Comparison of ENCODE assay signal across 8 cellular contexts in the genomic region with DNA sequence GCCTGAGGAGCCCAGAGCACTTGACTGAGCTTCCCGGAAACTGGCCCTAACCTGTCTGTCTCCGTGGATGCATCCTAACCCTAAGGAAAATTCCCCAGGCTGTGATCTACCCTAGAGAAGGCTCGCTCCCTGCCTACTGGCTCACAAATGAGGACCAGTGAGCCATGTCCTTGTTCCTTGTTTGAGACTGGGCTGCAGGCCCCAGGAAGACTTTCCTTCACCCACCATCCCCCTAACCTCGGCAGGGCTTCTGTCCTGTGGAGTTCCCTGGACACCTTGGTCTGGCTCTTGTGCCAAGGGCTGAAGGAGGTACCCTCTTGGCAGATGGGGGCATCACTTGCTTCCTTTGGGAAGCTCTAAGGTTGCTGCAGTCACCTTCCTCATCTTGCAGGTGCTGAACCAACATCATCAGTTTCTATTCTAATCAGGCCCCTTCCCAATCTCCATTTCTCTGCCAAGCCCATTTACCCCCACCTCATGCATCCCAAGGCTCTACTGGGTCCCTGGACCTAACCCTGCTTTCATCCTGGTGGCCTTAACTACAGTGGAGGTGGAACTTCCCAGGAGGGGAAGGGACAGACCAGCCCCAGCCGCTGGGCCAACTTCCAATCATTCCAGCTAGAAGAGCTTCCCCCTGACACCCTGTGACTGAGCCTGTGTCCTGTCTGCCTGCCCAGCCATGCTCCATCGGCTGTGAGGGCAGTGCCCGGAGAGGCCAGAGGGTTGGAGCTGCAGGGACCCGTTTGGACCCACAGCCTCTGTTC. TPM values are rescaled to one million over a fixed set of nuclear protein-coding genes. Genes with fewer than 3 reads are reported as not detected.
A peak's percentile ranks its signal among the peaks of the same experiment; 100 is the strongest.
DNase-seq lines count a peak whose midpoint lies in the region; ATAC-seq and TF ChIP-seq lines count a peak whose summit lies in the region.

No MANE protein-coding gene starts in this region.

- H3K27ac Mint-ChIP-seq in WTC11: peak overlapping the region; percentile 98; the same call in 1 of the 2 replicates

- no peak for ATAC-seq in WTC11
- ATAC-seq in GM21360 (IDR thresholded peaks at IDR 0.05; ENCODE audit: unreplicated experiment): no peak

- peaks cover 4% of the 10 kb centered on the region; the same call in 1 of the 2 replicates for H3K4me1 ChIP-seq in ES-I3 (ENCODE audit: insufficient read depth, low read length)
- peaks cover 25% of the 10 kb centered on the region for H3K4me1 ChIP-seq in cardiac muscle cell (ENCODE audit: low read depth)
- peaks cover 4% of the 10 kb centered on the region for H3K4me1 ChIP-seq in rectal smooth muscle tissue (ENCODE audit: control insufficient read depth, insufficient read depth, low read length)

- peak overlapping the region; percentile 98; the same call in 1 of the 2 replicates for H3K9ac ChIP-seq in ES-I3 (ENCODE audit: low read depth, low read length)
- H3K9ac ChIP-seq in rectal smooth muscle tissue (ENCODE audit: low read length): no peak overlapping the region

- TF ChIP-seq CTCF in WTC11 (IDR thresholded peaks at IDR 0.05) (no peak), cardiac muscle cell (IDR thresholded peaks at IDR 0.05; ENCODE audit: low read depth, low read length) (no peak)

- no peak for DNase-seq in WTC11 (ENCODE audit: low spot score)
- no peak for DNase-seq in cardiac muscle cell (ENCODE audit: low read depth in 1 of 2, low spot score in 1 of 2)
- DNase-seq in NCI-H748 treated with DMSO at 0.1 percent for 48 hours (lab: John Stamatoyannopoulos, UW): no peak
- no peak for DNase-seq in glomerular visceral epithelial cell (ENCODE audit: extremely low spot score)
- no peak for DNase-seq in NCI-H82 (lab: John Stamatoyannopoulos, UW)

- peaks cover 3% of the 10 kb centered on the region for H3K27me3 Mint-ChIP-seq in WTC11 (ENCODE audit: low read depth)

- no peaks in the 10 kb centered on the region for H3K9me3 Mint-ChIP-seq in WTC11

- peaks cover 32% of the 10 kb centered on the region for H3K36me3 Mint-ChIP-seq in WTC11

- POLR2A ChIA-PET in WTC11 (lab: Charles Lee): interaction anchor here (0.6 to 1.2 kb wide), 12 partner anchors 12 to 127 kb away, joined by 3 to 12 read pairs (median 3); partner anchors contain the start of genes BCL7C, CFAP119, PHKG2 and ZNF629

- H3K36me3 ChIP-seq in ES-I3 (ENCODE audit: insufficient read depth, low read length) (peaks cover 6% of the 10 kb centered on the region), cardiac muscle cell (peaks cover 27% of the 10 kb centered on the region), rectal smooth muscle tissue (ENCODE audit: control insufficient read depth, insufficient read depth, low read length) (peaks cover 27% of the 10 kb centered on the region)

- no peaks in the 10 kb centered on the region for H3K27me3 ChIP-seq in cardiac muscle cell
- H3K27me3 ChIP-seq in rectal smooth muscle tissue (ENCODE audit: control insufficient read depth, insufficient read depth, low read length): no peaks in the 10 kb centered on the region

- CTCF ChIA-PET in WTC11 (lab: Charles Lee): interaction anchor here (0.5 to 1.5 kb wide), 6 partner anchors 23 to 168 kb away, joined by 3 to 8 read pairs (median 4); no protein-coding TSS in a partner anchor

- peak overlapping the region; percentile 91 for H3K4me3 Mint-ChIP-seq in WTC11

- H3K4me1 Mint-ChIP-seq in WTC11: peaks cover 25% of the 10 kb centered on the region

- H3K9me3 ChIP-seq in ES-I3 (ENCODE audit: control insufficient read depth, insufficient read depth, low read length): no peaks in the 10 kb centered on the region
- H3K9me3 ChIP-seq in cardiac muscle cell (ENCODE audit: low read depth): no peaks in the 10 kb centered on the region

- peak overlapping the region; percentile 81 for H3K4me3 ChIP-seq in cardiac muscle cell
- peak overlapping the region; percentile 93 for H3K4me3 ChIP-seq in rectal smooth muscle tissue (ENCODE audit: low read length)

- peak overlapping the region; percentile 91 for H3K27ac ChIP-seq in cardiac muscle cell
- peak overlapping the region; percentile 79 for H3K27ac ChIP-seq in rectal smooth muscle tissue (ENCODE audit: low read depth, low read length)

TF ChIP-seq in WTC11, 78 proteins besides CTCF, POLR2A, EP300 and RAD21:
- TF ChIP-seq TP53 (CRISPR knock-in tag; IDR thresholded peaks at IDR 0.05) (0 out of 2 replicates have a peak, but pooled peaks have one; percentile 9), ZBTB43 (CRISPR knock-in tag; IDR thresholded peaks at IDR 0.05) (no peak)
- TF ChIP-seq, protein P1, sequence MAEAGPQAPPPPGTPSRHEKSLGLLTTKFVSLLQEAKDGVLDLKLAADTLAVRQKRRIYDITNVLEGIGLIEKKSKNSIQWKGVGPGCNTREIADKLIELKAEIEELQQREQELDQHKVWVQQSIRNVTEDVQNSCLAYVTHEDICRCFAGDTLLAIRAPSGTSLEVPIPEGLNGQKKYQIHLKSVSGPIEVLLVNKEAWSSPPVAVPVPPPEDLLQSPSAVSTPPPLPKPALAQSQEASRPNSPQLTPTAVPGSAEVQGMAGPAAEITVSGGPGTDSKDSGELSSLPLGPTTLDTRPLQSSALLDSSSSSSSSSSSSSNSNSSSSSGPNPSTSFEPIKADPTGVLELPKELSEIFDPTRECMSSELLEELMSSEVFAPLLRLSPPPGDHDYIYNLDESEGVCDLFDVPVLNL (CRISPR knock-in tag; IDR thresholded peaks at IDR 0.05; ENCODE audit: borderline replicate concordance, low read depth): no peak

RNA-seq across cellular contexts. Expression of gene RNF40, which starts 12.4 kb away (rescaled TPM):
- total RNA-seq in WTC11 (2021): 63.7 to 77.1 TPM (median 66.9 TPM) in 3 replicates
- total RNA-seq in cardiac muscle cell: 91.8 and 104 TPM in 2 replicates
- 64.5 and 76.3 TPM in 2 replicates for polyA plus RNA-seq in cardiac muscle cell

RNA-seq across cellular contexts. Expression of gene ZNF629, which starts 12.5 kb away (rescaled TPM):
- 18.7 to 20.0 TPM (median 19.7 TPM) in 3 replicates for total RNA-seq in WTC11 (2021)
- total RNA-seq in cardiac muscle cell: 41.7 and 50.9 TPM in 2 replicates
- 20.1 and 22.2 TPM in 2 replicates for polyA plus RNA-seq in cardiac muscle cell

RNA-seq across cellular contexts. Expression of gene CFAP119, which starts 12.7 kb away (rescaled TPM):
- total RNA-seq in WTC11 (2021) (4.6 to 6.6 TPM (median 6.2 TPM) in 3 replicates), cardiac muscle cell (7.1 and 9.1 TPM in 2 replicates)
- 7.4 and 16.4 TPM in 2 replicates for polyA plus RNA-seq in cardiac muscle cell

RNA-seq across cellular contexts. Expression of gene PHKG2, which starts 26.3 kb away (rescaled TPM):
- total RNA-seq in WTC11 (2021) (40.8 to 50.5 TPM (median 45.0 TPM) in 3 replicates), cardiac muscle cell (29.7 and 35.1 TPM in 2 replicates)
- 52.1 and 57.0 TPM in 2 replicates for polyA plus RNA-seq in cardiac muscle cell
